In genomic region chr4:174136013-174136412, GRCh38 we compare ENCODE assay signal across 12 cellular contexts.
A peak's percentile ranks its signal among the peaks of the same experiment; 100 is the strongest.
DNase-seq lines count a peak whose midpoint lies in the region; ATAC-seq and TF ChIP-seq lines count a peak whose summit lies in the region.
"Had no signal": no experiment of that assay in that cellular context is flagged by ENCODE, and none has a peak within 500 bp of the region (broad histone marks: within the 10 kb centered on the region; RNA-seq: fewer than 3 reads in every experiment).

No MANE protein-coding gene starts in this region.

- peak; percentile 5 for DNase-seq in GM03348 (ENCODE audit: low spot score)
- peak in 1 of 2 experiments; percentile 19 for DNase-seq in SJCRH30
- no peak for DNase-seq in left ventricle myocardium inferior
- no peak for DNase-seq in gastrocnemius medialis
- no peak for DNase-seq in NK-92 (lab: John Stamatoyannopoulos, UW; ENCODE audit: unreplicated experiment)
- DNase-seq in NCI-H345 (lab: John Stamatoyannopoulos, UW), result no peak
- no peak for DNase-seq in NK-92 treated with Interleukin-12 subunit alpha and Interleukin-12 subunit beta, amount 100 ng/mL, for 24 hours (lab: John Stamatoyannopoulos, UW)
- DNase-seq in activated naive CD4-positive, alpha-beta T cell (lab: John Stamatoyannopoulos, UW), result no peak
- DNase-seq: activated T-cell treated with anti-CD3 and anti-CD28 coated beads, Interleukin-2, amount 50 U/mL, for 4 hours; spleen; stimulated activated naive B cell treated with anti-CD40 and anti-IgM and Interleukin-4, amounts not matched to agents 10 μg/mL and 1 μg/mL and 100 μg/mL, for 72 hours had no signal

- TF ChIP-seq CTCF in left ventricle myocardium inferior (IDR thresholded peaks at IDR 0.05; ENCODE audit: borderline replicate concordance) (no peak), gastrocnemius medialis (IDR thresholded peaks at IDR 0.05 in 4 of 5, conservative IDR thresholded peaks at IDR 0.05 in 1 of 5) (no peak)

- intact Hi-C loops in left ventricle myocardium inferior (cut with micrococcal nuclease), result no loop called here
- intact Hi-C loops in gastrocnemius medialis (cut with DNase I; ENCODE audit: low total_unique reads), result no loop called here

- in situ Hi-C loops in gastrocnemius medialis (cut with MboI; ENCODE audit: low sequenced_read_pairs in 4 of 4), result loop anchor here in 1 of 4 donors (25.0 kb wide), 2 partner anchors 624 to 824 kb away; no protein-coding TSS in a partner anchor

- no peak for TF ChIP-seq POLR2A in gastrocnemius medialis (IDR thresholded peaks at IDR 0.05)

- H3K4me1 ChIP-seq in SJCRH30, result no peaks in the 10 kb centered on the region
- no peaks in the 10 kb centered on the region for H3K4me1 ChIP-seq in left ventricle myocardium inferior
- peaks cover 0 to 6% of the 10 kb centered on the region in 2 donors for H3K4me1 ChIP-seq in gastrocnemius medialis
- H3K4me1 ChIP-seq: spleen had no signal

- no peak for ATAC-seq in gastrocnemius medialis
- ATAC-seq: activated T-cell treated with anti-CD3 and anti-CD28 coated beads, Interleukin-2, amount 50 U/mL, for 4 hours; stimulated activated naive B cell treated with anti-CD40 and anti-IgM and Interleukin-4, amounts not matched to agents 10 μg/mL and 1 μg/mL and 100 μg/mL, for 72 hours had no signal

- H3K27ac ChIP-seq in SJCRH30 (no peak overlapping the region), left ventricle myocardium inferior (replicated peaks) (peak overlapping the region; percentile 20), gastrocnemius medialis (no peak overlapping the region)
- H3K27ac ChIP-seq: HL-60 had no signal

- H3K27me3 ChIP-seq in SJCRH30, result no peaks in the 10 kb centered on the region
- no peaks in the 10 kb centered on the region for H3K27me3 ChIP-seq in left ventricle myocardium inferior (ENCODE audit: low read depth)
- no peaks in the 10 kb centered on the region for H3K27me3 ChIP-seq in gastrocnemius medialis
- H3K27me3 ChIP-seq: spleen had no signal

- no peaks in the 10 kb centered on the region for H3K36me3 ChIP-seq in SJCRH30
- H3K36me3 ChIP-seq in left ventricle myocardium inferior, result no peaks in the 10 kb centered on the region
- no peaks in the 10 kb centered on the region for H3K36me3 ChIP-seq in gastrocnemius medialis
- H3K36me3 ChIP-seq: spleen had no signal

- no peaks in the 10 kb centered on the region for H3K9me3 ChIP-seq in SJCRH30 (replicated peaks)
- H3K9me3 ChIP-seq in left ventricle myocardium inferior (replicated peaks), result no peaks in the 10 kb centered on the region
- no peaks in the 10 kb centered on the region for H3K9me3 ChIP-seq in gastrocnemius medialis
- H3K9me3 ChIP-seq: spleen had no signal

- H3K4me3 ChIP-seq in SJCRH30 (peak overlapping the region; percentile 14; the same call in 1 of the 2 replicates), left ventricle myocardium inferior (peak overlapping the region; percentile 58), gastrocnemius medialis (peak overlapping the region; percentile 2 to 28 (median 20))
